ENCODE assay signal across 1 cellular context in genomic region chr6:26029857-26030653, GRCh38.
TF ChIP-seq lines count a peak whose summit lies in the region.

No MANE protein-coding gene starts in this region.

TF ChIP-seq in HepG2, 621 proteins besides CTCF, POLR2A, EP300 and RAD21 (continued from another document):
- TF ChIP-seq ZBTB44 (CRISPR knock-in tag; IDR thresholded peaks at IDR 0.05): no peak
- TF ChIP-seq PRPF4 (IDR thresholded peaks at IDR 0.05; ENCODE audit: low read depth, low read length, poor library complexity, severe bottlenecking): no peak
- no peak for TF ChIP-seq SKI (IDR thresholded peaks at IDR 0.05; ENCODE audit: partially characterized antibody)
- no peak for TF ChIP-seq ZNF280B (CRISPR knock-in tag; IDR thresholded peaks at IDR 0.05; ENCODE audit: borderline replicate concordance)
- TF ChIP-seq ZNF253 (CRISPR knock-in tag; IDR thresholded peaks at IDR 0.05; ENCODE audit: borderline replicate concordance): no peak
